8 cellular contexts compared by ENCODE assay signal in the genomic region with DNA sequence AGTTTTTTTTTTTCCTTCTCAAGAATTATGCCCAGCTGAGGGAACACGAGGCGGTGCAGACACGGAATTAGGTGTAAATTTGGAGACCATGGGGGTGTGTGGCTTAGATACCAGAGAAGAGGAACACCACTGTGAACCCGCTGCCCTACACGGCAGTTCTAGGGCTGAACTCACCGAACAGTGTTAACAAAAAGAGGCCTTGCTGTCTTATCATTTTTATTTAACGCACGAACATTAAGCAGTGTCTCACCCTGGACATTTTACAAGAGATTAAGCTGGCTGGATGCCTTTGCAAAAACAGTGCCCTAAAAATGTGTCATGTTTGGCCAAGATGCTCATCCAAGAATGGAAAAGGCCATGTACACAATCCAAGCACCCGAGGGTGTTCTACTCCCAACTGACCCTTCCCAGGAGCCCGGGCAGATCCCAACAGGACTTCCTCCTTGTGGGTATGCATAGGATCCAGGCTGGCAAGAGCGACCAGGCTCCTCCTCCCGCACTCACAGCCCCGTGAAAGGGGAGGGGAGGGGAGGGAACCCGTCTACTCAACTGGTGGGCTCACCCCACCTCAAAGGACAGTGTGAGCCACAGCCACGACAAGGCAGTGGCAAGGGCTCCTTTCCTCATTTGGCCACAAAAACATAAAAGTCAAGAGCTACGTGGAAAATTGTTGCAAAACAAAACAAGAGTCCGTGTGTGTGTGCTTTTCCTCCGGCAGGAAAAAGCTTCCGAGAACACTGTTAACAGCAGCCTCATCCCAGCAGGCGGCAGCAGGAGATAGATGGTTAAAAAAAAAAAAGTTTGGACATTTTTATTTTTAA. TPM values are rescaled to one million over a fixed set of nuclear protein-coding genes. Genes with fewer than 3 reads are reported as not detected.
DNase-seq lines count a peak whose midpoint lies in the region; ATAC-seq lines count a peak whose summit lies in the region.

No MANE protein-coding gene starts in this region.

- no peak overlapping the region for H2BK12ac ChIP-seq in mesenchymal stem cell (ENCODE audit: low read length in 2 of 2)

- H3K18ac ChIP-seq in mesenchymal stem cell (ENCODE audit: low read depth in 1 of 2, low read length in 2 of 2), result peak overlapping the region in 1 of 2 experiments; percentile 29

- no peaks in the 10 kb centered on the region for H3K36me3 Mint-ChIP-seq in activated naive CD4-positive, alpha-beta T cell treated with anti-CD3 and anti-CD28 coated beads, Interleukin-2, amount 50 U/mL, for 72 hours
- peaks cover 2% of the 10 kb centered on the region for H3K36me3 Mint-ChIP-seq in activated naive CD4-positive, alpha-beta T cell treated with anti-CD3 and anti-CD28 coated beads, Interleukin-2, amount 10 ng/mL, durations not matched to agents 7 days and 5 days

- peak overlapping the region; percentile 87 for H3K9ac ChIP-seq in mesenchymal stem cell (ENCODE audit: low read length)

- peaks cover 17% of the 10 kb centered on the region for H3K4me1 ChIP-seq in mesenchymal stem cell (ENCODE audit: control insufficient read depth, insufficient read depth, low read depth, low read length)
- peaks cover 2% of the 10 kb centered on the region for H3K4me1 ChIP-seq in urinary bladder (ENCODE audit: insufficient read depth)

- no peak overlapping the region for H2AK5ac ChIP-seq in mesenchymal stem cell (ENCODE audit: low read length, severe bottlenecking)

- ATAC-seq in activated naive CD4-positive, alpha-beta T cell treated with anti-CD3 and anti-CD28 coated beads, Interleukin-2, amount 50 U/mL, for 72 hours, result no peak
- ATAC-seq in GM21529 (IDR thresholded peaks at IDR 0.05; ENCODE audit: unreplicated experiment), result no peak

- H3K23ac ChIP-seq in mesenchymal stem cell (ENCODE audit: low read length in 2 of 2), result no peak overlapping the region

- no peak overlapping the region for H2BK15ac ChIP-seq in mesenchymal stem cell (ENCODE audit: low read depth, poor library complexity, severe bottlenecking)

- H3K36me3 ChIP-seq in mesenchymal stem cell (ENCODE audit: control insufficient read depth in 1 of 2, insufficient read depth in 2 of 2, low read depth in 1 of 2, low read length in 2 of 2) (peaks cover 0 to 4% of the 10 kb centered on the region in 2 experiments), urinary bladder (ENCODE audit: insufficient read depth) (no peaks in the 10 kb centered on the region)

- H2AFZ ChIP-seq in mesenchymal stem cell (ENCODE audit: low read depth, low read length), result no peak overlapping the region

- peaks cover 17% of the 10 kb centered on the region for H3K79me1 ChIP-seq in mesenchymal stem cell (replicated peaks; ENCODE audit: low read length, poor library complexity, severe bottlenecking)

- H3K9me3 Mint-ChIP-seq in activated naive CD4-positive, alpha-beta T cell treated with anti-CD3 and anti-CD28 coated beads, Interleukin-2, amount 50 U/mL, for 72 hours, result no peaks in the 10 kb centered on the region
- no peaks in the 10 kb centered on the region for H3K9me3 Mint-ChIP-seq in activated naive CD4-positive, alpha-beta T cell treated with anti-CD3 and anti-CD28 coated beads, Interleukin-2, amount 10 ng/mL, durations not matched to agents 7 days and 5 days

- H3K27me3 Mint-ChIP-seq in activated naive CD4-positive, alpha-beta T cell treated with anti-CD3 and anti-CD28 coated beads, Interleukin-2, amount 10 ng/mL, durations not matched to agents 7 days and 5 days, result peaks cover 34% of the 10 kb centered on the region

- H3K27ac ChIP-seq in mesenchymal stem cell (ENCODE audit: low read length, poor library complexity, severe bottlenecking), result peak overlapping the region; percentile 17
- peak overlapping the region; percentile 51 for H3K27ac ChIP-seq in urinary bladder (ENCODE audit: low read depth)

- CTCF ChIA-PET in activated naive CD4-positive, alpha-beta T cell treated with anti-CD3 and anti-CD28 coated beads, Interleukin-2, amount 10 ng/mL, durations not matched to agents 7 days and 5 days (lab: Charles Lee), result interaction anchor here (0.7 kb wide), 1 partner anchor 16 kb away, joined by 4 read pairs; no protein-coding TSS in a partner anchor

- H3K9me3 ChIP-seq in mesenchymal stem cell (ENCODE audit: control insufficient read depth, low read length), result no peaks in the 10 kb centered on the region

- no peaks in the 10 kb centered on the region for H3K27me3 ChIP-seq in mesenchymal stem cell (ENCODE audit: control insufficient read depth in 1 of 2, insufficient read depth in 1 of 2, low read length in 2 of 2)

- H3K4me1 Mint-ChIP-seq in activated naive CD4-positive, alpha-beta T cell treated with anti-CD3 and anti-CD28 coated beads, Interleukin-2, amount 10 ng/mL, durations not matched to agents 7 days and 5 days, result peaks cover 19% of the 10 kb centered on the region

- H3K14ac ChIP-seq in mesenchymal stem cell (ENCODE audit: low read length in 2 of 2), result no peak overlapping the region

- WGBS in mesenchymal stem cell, result 57% methylated on average over 19 of the region's 20 CpGs
- WGBS in urinary bladder, result 14% methylated on average over 20 of the region's 20 CpGs

- H2BK5ac ChIP-seq in mesenchymal stem cell (ENCODE audit: low read depth, low read length, poor library complexity, severe bottlenecking), result no peak overlapping the region

- H3K27ac Mint-ChIP-seq in activated naive CD4-positive, alpha-beta T cell treated with anti-CD3 and anti-CD28 coated beads, Interleukin-2, amount 50 U/mL, for 72 hours, result peak overlapping the region; percentile 5 to 50
- H3K27ac Mint-ChIP-seq in activated naive CD4-positive, alpha-beta T cell treated with anti-CD3 and anti-CD28 coated beads, Interleukin-2, amount 10 ng/mL, durations not matched to agents 7 days and 5 days, result no peak overlapping the region

- H4K8ac ChIP-seq in mesenchymal stem cell (ENCODE audit: low read length), result peak overlapping the region; percentile 45

- peak overlapping the region; percentile 40 for H3K4me2 ChIP-seq in mesenchymal stem cell (ENCODE audit: low read length, poor library complexity, severe bottlenecking)

- no peak overlapping the region for H2BK120ac ChIP-seq in mesenchymal stem cell (ENCODE audit: low read depth, low read length)

- H3K4me3 Mint-ChIP-seq in activated naive CD4-positive, alpha-beta T cell treated with anti-CD3 and anti-CD28 coated beads, Interleukin-2, amount 10 ng/mL, durations not matched to agents 7 days and 5 days, result no peak overlapping the region

- H4K91ac ChIP-seq in mesenchymal stem cell (ENCODE audit: low read length), result peak overlapping the region; percentile 14

- peak overlapping the region; percentile 47 to 73 for H3K4me3 ChIP-seq in mesenchymal stem cell (ENCODE audit: insufficient read depth in 1 of 2, low read depth in 1 of 2, low read length in 2 of 2)
- peak overlapping the region; percentile 13 for H3K4me3 ChIP-seq in urinary bladder (ENCODE audit: low read depth, low read length)

- DNase-seq in activated naive CD4-positive, alpha-beta T cell treated with anti-CD3 and anti-CD28 coated beads, Interleukin-2, amount 50 U/mL, for 72 hours (ENCODE audit: low spot score in 2 of 2), result no peak
- DNase-seq in activated naive CD4-positive, alpha-beta T cell treated with anti-CD3 and anti-CD28 coated beads, Interleukin-2, amount 10 ng/mL, durations not matched to agents 7 days and 5 days, result no peak
- DNase-seq in dermis blood vessel endothelial cell (peak; percentile 72), mesenchymal stem cell (peak; percentile 66), HuH-7 (ENCODE audit: low spot score) (no peak), A172 (ENCODE audit: low spot score) (no peak)

- H3K4ac ChIP-seq in mesenchymal stem cell (ENCODE audit: low read depth in 1 of 2, low read length in 2 of 2), result peak overlapping the region in 1 of 2 experiments; percentile 35

RNA-seq across cellular contexts. Expression of a gene that starts 20.3 kb away (rescaled TPM):
- total RNA-seq in activated naive CD4-positive, alpha-beta T cell treated with anti-CD3 and anti-CD28 coated beads, Interleukin-2, amount 50 U/mL, for 72 hours, result 10 to 100 TPM; 15.8 to 24.7 TPM
- total RNA-seq in dermis blood vessel endothelial cell, result 51.7 and 63.0 TPM in 2 replicates
- polyA plus RNA-seq in mesenchymal stem cell (2013, experiment 1 of 2), result 11.4 TPM
- 11.3 TPM for polyA plus RNA-seq in mesenchymal stem cell (2013, experiment 2 of 2)
- 24.3 TPM for total RNA-seq in urinary bladder
- polyA plus RNA-seq in urinary bladder, result 13.0 TPM
- 19.7 and 31.4 TPM in 2 replicates for total RNA-seq in A172 (2014; rRNA removed; shearing (Covaris generic))

RNA-seq across cellular contexts. Expression of a gene that starts 54.3 kb away (rescaled TPM):
- 10 to 100 TPM; 13.1 to 23.0 TPM for total RNA-seq in activated naive CD4-positive, alpha-beta T cell treated with anti-CD3 and anti-CD28 coated beads, Interleukin-2, amount 50 U/mL, for 72 hours
- total RNA-seq in dermis blood vessel endothelial cell (5.8 and 7.3 TPM in 2 replicates), urinary bladder (4.5 TPM)
- polyA plus RNA-seq in mesenchymal stem cell (2013, experiment 1 of 2), result 2.5 TPM
- polyA plus RNA-seq in mesenchymal stem cell (2013, experiment 2 of 2), result 2.1 TPM
- 3.2 TPM for polyA plus RNA-seq in urinary bladder
- total RNA-seq in A172 (2014; rRNA removed; shearing (Covaris generic)), result 5.2 and 8.3 TPM in 2 replicates

Comparison
In these comparisons a context has a peak if more than half of its experiments do, and no peak if none do; other contexts are left out.
1. DNase-seq: peak in dermis blood vessel endothelial cell (single experiment) and mesenchymal stem cell (single experiment); none in activated naive CD4-positive, alpha-beta T cell treated with anti-CD3 and anti-CD28 coated beads, Interleukin-2, amount 50 U/mL, for 72 hours (0 of 2), activated naive CD4-positive, alpha-beta T cell treated with anti-CD3 and anti-CD28 coated beads, Interleukin-2, amount 10 ng/mL, durations not matched to agents 7 days and 5 days (single experiment), HuH-7 (single experiment) and A172 (single experiment).